18 cellular contexts compared by ENCODE assay signal in genomic region chr17:3761918-3762380, GRCh38. TPM values are rescaled to one million over a fixed set of nuclear protein-coding genes. Genes with fewer than 3 reads are reported as not detected.
DNase-seq lines count a peak whose midpoint lies in the region; ATAC-seq and TF ChIP-seq lines count a peak whose summit lies in the region.
"Had no signal": no experiment of that assay in that cellular context is flagged by ENCODE, and none has a peak within 500 bp of the region (broad histone marks: within the 10 kb centered on the region; RNA-seq: fewer than 3 reads in every experiment).

No MANE protein-coding gene starts in this region.

- no peaks in the 10 kb centered on the region for H4K20me1 ChIP-seq in H9 (ENCODE audit: control insufficient read depth, insufficient read depth, insufficient read length)

- H3K27ac Mint-ChIP-seq in H9 = no peak overlapping the region
- H3K27ac Mint-ChIP-seq in endodermal cell = no peak overlapping the region
- no peak overlapping the region for H3K27ac Mint-ChIP-seq in activated naive CD8-positive, alpha-beta T cell treated with anti-CD3 and anti-CD28 coated beads for 36 hours
- H3K27ac Mint-ChIP-seq: CD4-positive, CD25-positive, alpha-beta regulatory T cell; IgD-negative memory B cell had no signal

- no peak overlapping the region for H2BK120ac ChIP-seq in H9 (ENCODE audit: low read depth, low read length, poor library complexity, severe bottlenecking)

- ATAC-seq in Right ventricle myocardium inferior = no peak

- H3K4me2 ChIP-seq in H9 (ENCODE audit: insufficient read depth, insufficient read length, low read length) = no peak overlapping the region

- H3K4me3 ChIP-seq in right atrium auricular region (no peak overlapping the region), endodermal cell (ENCODE audit: low read length) (no peak overlapping the region)

- H3T11ph ChIP-seq in H9 (ENCODE audit: low read length) = no peak overlapping the region

- H3K27me3 Mint-ChIP-seq in H9 (ENCODE audit: low read depth) (peaks cover 4% of the 10 kb centered on the region; the same call in 1 of the 2 replicates), endodermal cell (ENCODE audit: insufficient read depth) (peaks cover 4% of the 10 kb centered on the region)
- peaks cover 5% of the 10 kb centered on the region for H3K27me3 Mint-ChIP-seq in activated naive CD8-positive, alpha-beta T cell treated with anti-CD3 and anti-CD28 coated beads for 36 hours
- H3K27me3 Mint-ChIP-seq: CD4-positive, CD25-positive, alpha-beta regulatory T cell; IgD-negative memory B cell had no signal

- no peak overlapping the region for H2AFZ ChIP-seq in H9 (ENCODE audit: low read length)

- peaks cover 0 to 13% (median 8%) of the 10 kb centered on the region in 3 experiments; a peak in 5 of 7 replicates for H3K36me3 Mint-ChIP-seq in H9 (ENCODE audit: insufficient read depth in 1 of 3, low read depth in 3 of 3)
- no peaks in the 10 kb centered on the region for H3K36me3 Mint-ChIP-seq in endodermal cell (ENCODE audit: low read depth)
- peaks cover 6% of the 10 kb centered on the region for H3K36me3 Mint-ChIP-seq in activated naive CD8-positive, alpha-beta T cell treated with anti-CD3 and anti-CD28 coated beads for 36 hours
- H3K36me3 Mint-ChIP-seq: CD4-positive, CD25-positive, alpha-beta regulatory T cell had no signal

- H3K4me3 Mint-ChIP-seq in H9 (no peak overlapping the region), endodermal cell (no peak overlapping the region)
- no peak overlapping the region for H3K4me3 Mint-ChIP-seq in activated naive CD8-positive, alpha-beta T cell treated with anti-CD3 and anti-CD28 coated beads for 36 hours
- H3K4me3 Mint-ChIP-seq: CD4-positive, CD25-positive, alpha-beta regulatory T cell; IgD-negative memory B cell had no signal

- H3K23ac ChIP-seq in H9 (ENCODE audit: insufficient read length, low read depth, low read length) = no peak overlapping the region

- no peaks in the 10 kb centered on the region for H3K23me2 ChIP-seq in H9 (ENCODE audit: insufficient read length, low read depth, low read length, poor library complexity, severe bottlenecking)

- H3K27ac ChIP-seq in right atrium auricular region = no peak overlapping the region
- no peak overlapping the region for H3K27ac ChIP-seq in H9 (ENCODE audit: insufficient read length, low read depth, low read length)
- H3K27ac ChIP-seq in endodermal cell (ENCODE audit: low read depth, low read length) = no peak overlapping the region

- no peak for TF ChIP-seq CTCF in right atrium auricular region (IDR thresholded peaks at IDR 0.05)
- TF ChIP-seq CTCF in H9 (conservative IDR thresholded peaks at IDR 0.05) = no peak
- no peak for TF ChIP-seq CTCF in endodermal cell (conservative IDR thresholded peaks at IDR 0.05)

- intact Hi-C loops in Right ventricle myocardium inferior (cut with DNase I) = no loop called here
- intact Hi-C loops in posterior vena cava (cut with DNase I) = loop anchor here in 1 of 2 donors (1.0 to 5.0 kb wide), 2 partner anchors 14 to 640 kb away; no protein-coding TSS in a partner anchor

- H2BK15ac ChIP-seq in H9 (ENCODE audit: low read depth, low read length) = no peak overlapping the region

- no peak overlapping the region for H3K9ac ChIP-seq in H9 (ENCODE audit: extremely low read depth, insufficient read length, low read length)
- H3K9ac ChIP-seq in endodermal cell (ENCODE audit: extremely low read depth, low read length, poor library complexity, severe bottlenecking) = no peak overlapping the region

- H2BK5ac ChIP-seq in H9 (ENCODE audit: insufficient read length, low read length) = no peak overlapping the region

- H3K56ac ChIP-seq in H9 (ENCODE audit: insufficient read length, low read depth, low read length) = no peak overlapping the region

- H3K18ac ChIP-seq in H9 (ENCODE audit: insufficient read length, low read depth, low read length) = peak overlapping the region; percentile 5

- H2AK5ac ChIP-seq in H9 (ENCODE audit: insufficient read length, low read length) = no peak overlapping the region

- H3K14ac ChIP-seq in H9 (ENCODE audit: insufficient read depth, low read length) = no peak overlapping the region; the same call in 1 of the 2 replicates

- H3K9me3 Mint-ChIP-seq in H9 (peaks cover 7 to 10% of the 10 kb centered on the region in 2 experiments; a peak in 4 of 5 replicates), endodermal cell (peaks cover 8% of the 10 kb centered on the region)
- H3K9me3 Mint-ChIP-seq in activated naive CD8-positive, alpha-beta T cell treated with anti-CD3 and anti-CD28 coated beads for 36 hours = peaks cover 8% of the 10 kb centered on the region
- H3K9me3 Mint-ChIP-seq: CD8-positive, alpha-beta memory T cell had no signal

- H3K4me1 Mint-ChIP-seq in H9 (no peaks in the 10 kb centered on the region), endodermal cell (no peaks in the 10 kb centered on the region)
- H3K4me1 Mint-ChIP-seq in activated naive CD8-positive, alpha-beta T cell treated with anti-CD3 and anti-CD28 coated beads for 36 hours = peaks cover 36% of the 10 kb centered on the region

- WGBS in H9 (ENCODE audit: extremely low coverage, insufficient read length, low lambda C conversion rate) = no CpG with 5 or more reads among the region's 16 CpGs
- 88 to 93% methylated on average over 10 to 16 of the region's 16 CpGs for WGBS in endodermal cell (ENCODE audit: insufficient coverage in 1 of 2, insufficient read length in 1 of 2), 2 experiments

- H4K8ac ChIP-seq in H9 (replicated peaks; ENCODE audit: insufficient read length, low read depth, low read length) = no peak overlapping the region

- H3K79me2 ChIP-seq in H9 (ENCODE audit: insufficient read depth, low read length) = no peaks in the 10 kb centered on the region

- H3K4ac ChIP-seq in H9 (ENCODE audit: low read depth, low read length) = no peak overlapping the region

- no peak overlapping the region for H2BK20ac ChIP-seq in H9 (ENCODE audit: low read depth, low read length, poor library complexity, severe bottlenecking)

- no peaks in the 10 kb centered on the region for H3K79me1 ChIP-seq in H9 (ENCODE audit: insufficient read depth, low read depth, low read length, poor library complexity, severe bottlenecking)

- H4K5ac ChIP-seq in H9 (ENCODE audit: insufficient read length, low read depth, low read length) = no peak overlapping the region

- H3K36me3 ChIP-seq in right atrium auricular region (no peaks in the 10 kb centered on the region), endodermal cell (ENCODE audit: control insufficient read depth, insufficient read depth, low read length) (no peaks in the 10 kb centered on the region)
- H3K36me3 ChIP-seq: BE2C had no signal

- peaks cover 0 to 7% of the 10 kb centered on the region in 2 donors for H3K9me3 ChIP-seq in right atrium auricular region
- H3K9me3 ChIP-seq in H9 (ENCODE audit: control insufficient read depth, low read depth, low read length) = no peaks in the 10 kb centered on the region
- no peaks in the 10 kb centered on the region for H3K9me3 ChIP-seq in endodermal cell (ENCODE audit: control insufficient read depth, low read length)
- H3K9me3 ChIP-seq: BE2C had no signal

- no peak overlapping the region for H2BK12ac ChIP-seq in H9 (ENCODE audit: insufficient read length, low read depth, low read length)

- H4K91ac ChIP-seq in H9 (ENCODE audit: insufficient read length, low read depth, low read length) = no peak overlapping the region

- DNase-seq in Right ventricle myocardium inferior (ENCODE audit: missing footprints) = peak; percentile 63
- DNase-seq in right atrium auricular region (ENCODE audit: low spot score) = no peak
- no peak for DNase-seq in H9
- DNase-seq in endodermal cell = peak; percentile 44
- peak; percentile 67 for DNase-seq in posterior vena cava (ENCODE audit: low spot score)
- DNase-seq in activated naive CD8-positive, alpha-beta T cell treated with anti-CD3 and anti-CD28 coated beads for 36 hours = no peak
- no peak for DNase-seq in GM19240 (ENCODE audit: insufficient read length, low spot score)
- no peak for DNase-seq in NCI-H1048 (lab: John Stamatoyannopoulos, UW)
- DNase-seq: ACHN; BE2C; C1 segment of cervical spinal cord; CD4-positive, CD25-positive, alpha-beta regulatory T cell; COR-L47; DMS 273 treated with DMSO at 0.1 percent for 48 hours; DMS53; GOT3 had no signal

- H3K4me1 ChIP-seq in right atrium auricular region = no peaks in the 10 kb centered on the region
- no peaks in the 10 kb centered on the region for H3K4me1 ChIP-seq in H9 (ENCODE audit: insufficient read depth, low read length)
- H3K4me1 ChIP-seq in endodermal cell (ENCODE audit: control insufficient read depth, insufficient read depth, low read length) = no peaks in the 10 kb centered on the region
- H3K4me1 ChIP-seq: BE2C had no signal

- H3K27me3 ChIP-seq in right atrium auricular region (no peaks in the 10 kb centered on the region), H9 (ENCODE audit: insufficient read depth, low read length) (no peaks in the 10 kb centered on the region), endodermal cell (ENCODE audit: control insufficient read depth, insufficient read depth, low read length, poor library complexity, severe bottlenecking) (no peaks in the 10 kb centered on the region)
- H3K27me3 ChIP-seq: BE2C had no signal

RNA-seq across cellular contexts. Expression of gene HASPIN, which starts 38.2 kb away (rescaled TPM):
- total RNA-seq in Right ventricle myocardium inferior = 0.22 TPM
- not detected for total RNA-seq in right atrium auricular region
- 26.6 and 26.7 TPM in 2 replicates for total RNA-seq in H9 (2021)
- 10 to 100 TPM; 14.7 to 24.6 TPM for total RNA-seq in endodermal cell
- polyA plus RNA-seq in endodermal cell (2013, experiment 1 of 2) = 11.6 TPM
- 11.9 TPM for polyA plus RNA-seq in endodermal cell (2013, experiment 2 of 2)
- under 1 TPM in 1 of 2 donors, not detected in 1; 0.24 TPM for total RNA-seq in posterior vena cava
- 10 to 100 TPM; 23.8 to 24.6 TPM for total RNA-seq in activated naive CD8-positive, alpha-beta T cell treated with anti-CD3 and anti-CD28 coated beads for 36 hours

RNA-seq across cellular contexts. Expression of gene ITGAE, which starts 39.0 kb away (rescaled TPM):
- 17.6 TPM for total RNA-seq in Right ventricle myocardium inferior
- 10 to 100 TPM; 23.4 to 26.1 TPM for total RNA-seq in right atrium auricular region
- 23.5 and 24.2 TPM in 2 replicates for total RNA-seq in H9 (2021)
- total RNA-seq in endodermal cell = 10 to 100 TPM; 21.8 to 34.3 TPM
- 47.8 TPM for polyA plus RNA-seq in endodermal cell (2013, experiment 1 of 2)
- polyA plus RNA-seq in endodermal cell (2013, experiment 2 of 2) = 49.2 TPM
- 10 to 100 TPM; 18.2 to 25.6 TPM for total RNA-seq in posterior vena cava
- 10 to 100 TPM; 24.9 to 29.8 TPM for total RNA-seq in activated naive CD8-positive, alpha-beta T cell treated with anti-CD3 and anti-CD28 coated beads for 36 hours

Comparison
In these comparisons a context has a peak if more than half of its experiments do, and no peak if none do; other contexts are left out.
1. DNase-seq: peak in Right ventricle myocardium inferior (single experiment), endodermal cell (single experiment) and posterior vena cava (single experiment); none in right atrium auricular region (single experiment), H9 (single experiment), activated naive CD8-positive, alpha-beta T cell treated with anti-CD3 and anti-CD28 coated beads for 36 hours (single experiment), GM19240 (single experiment) and NCI-H1048 (single experiment).
2. RNA of gene HASPIN, which starts 38.2 kb away (total RNA-seq): 26.6 to 26.7 TPM in H9, 14.7 to 24.6 TPM in endodermal cell and 23.8 to 24.6 TPM in activated naive CD8-positive, alpha-beta T cell treated with anti-CD3 and anti-CD28 coated beads for 36 hours; 0.24 TPM in posterior vena cava, 0.22 TPM in Right ventricle myocardium inferior (single experiment) and not detected in right atrium auricular region; every median in the first group is over 10 times any median in the second.